ENCODE assay signal across 12 cellular contexts in genomic region chr20:53847843-53848185, GRCh38.
A peak's percentile ranks its signal among the peaks of the same experiment; 100 is the strongest.
DNase-seq lines count a peak whose midpoint lies in the region; ATAC-seq and TF ChIP-seq lines count a peak whose summit lies in the region.
"Had no signal": no experiment of that assay in that cellular context is flagged by ENCODE, and none has a peak within 500 bp of the region (broad histone marks: within the 10 kb centered on the region; RNA-seq: fewer than 3 reads in every experiment).

No MANE protein-coding gene starts in this region.

- H3F3A ChIP-seq in Loucy (ENCODE audit: low read depth): peaks cover 5% of the 10 kb centered on the region

- H3K9me3 Mint-ChIP-seq in activated CD8-positive, alpha-beta T cell treated with anti-CD3 and anti-CD28 coated beads for 36 hours: no peaks in the 10 kb centered on the region

- POLR2A ChIA-PET in activated CD8-positive, alpha-beta T cell treated with anti-CD3 and anti-CD28 coated beads for 36 hours (lab: Charles Lee): interaction anchor here (0.6 to 1.2 kb wide), 3 partner anchors 8 to 70 kb away, joined by 3 read pairs; no protein-coding TSS in a partner anchor

- H3K27ac Mint-ChIP-seq in activated CD8-positive, alpha-beta T cell treated with anti-CD3 and anti-CD28 coated beads for 36 hours: peak overlapping the region; percentile 82

- intact Hi-C loops in activated CD8-positive, alpha-beta T cell treated with anti-CD3 and anti-CD28 coated beads for 36 hours (cut with micrococcal nuclease): loop anchor here (10.0 kb wide), 1 partner anchor 47 kb away; no protein-coding TSS in a partner anchor

- H3K4me3 ChIP-seq in Loucy (ENCODE audit: low read length, poor library complexity, severe bottlenecking): peak overlapping the region; percentile 61
- H3K4me3 ChIP-seq: breast epithelium, ovary had no signal

- DNase-seq in activated CD8-positive, alpha-beta T cell treated with anti-CD3 and anti-CD28 coated beads for 36 hours: no peak
- peak; percentile 32 for DNase-seq in pons (ENCODE audit: low spot score)
- DNase-seq in NCI-H187 treated with DMSO at 0.1 percent for 48 hours (lab: John Stamatoyannopoulos, UW): no peak
- DNase-seq in GM13976 (ENCODE audit: low spot score): no peak
- no peak for DNase-seq in AG08396 (ENCODE audit: low spot score)
- DNase-seq: islet precursor cell, NCI-H187, ovary, SHP77 had no signal

- no peaks in the 10 kb centered on the region for H3K9me3 ChIP-seq in Loucy (ENCODE audit: insufficient read depth, low read depth, low read length)
- H3K9me3 ChIP-seq: breast epithelium, ovary had no signal

- no peaks in the 10 kb centered on the region for H3K79me2 ChIP-seq in Loucy (ENCODE audit: insufficient read depth, low read length)

- H3K27me3 ChIP-seq in Loucy (ENCODE audit: insufficient read depth, low read length, poor library complexity, severe bottlenecking): no peaks in the 10 kb centered on the region
- H3K27me3 ChIP-seq: breast epithelium, ovary had no signal

- CTCF ChIA-PET in activated CD8-positive, alpha-beta T cell treated with anti-CD3 and anti-CD28 coated beads for 36 hours (lab: Charles Lee): interaction anchor here (0.5 to 1.8 kb wide), 4 partner anchors 11 to 69 kb away, joined by 3 to 7 read pairs (median 4); no protein-coding TSS in a partner anchor

- no peaks in the 10 kb centered on the region for H3K27me3 Mint-ChIP-seq in activated CD8-positive, alpha-beta T cell treated with anti-CD3 and anti-CD28 coated beads for 36 hours

- no peaks in the 10 kb centered on the region for H3K36me3 Mint-ChIP-seq in activated CD8-positive, alpha-beta T cell treated with anti-CD3 and anti-CD28 coated beads for 36 hours (ENCODE audit: low read depth)

- in situ Hi-C loops in GM13976 (cut with MboI; ENCODE audit: low sequenced_read_pairs, unreplicated experiment): no loop called here

- H4K20me1 ChIP-seq in Loucy (ENCODE audit: insufficient read depth, low read length, poor library complexity, severe bottlenecking): no peaks in the 10 kb centered on the region

- peaks cover 66% of the 10 kb centered on the region for H3K4me1 Mint-ChIP-seq in activated CD8-positive, alpha-beta T cell treated with anti-CD3 and anti-CD28 coated beads for 36 hours (ENCODE audit: low read depth)

- H3K9me2 ChIP-seq in Loucy (replicated peaks; ENCODE audit: low read depth, low read length): no peaks in the 10 kb centered on the region

- H3K4me3 Mint-ChIP-seq in activated CD8-positive, alpha-beta T cell treated with anti-CD3 and anti-CD28 coated beads for 36 hours: peak overlapping the region; percentile 51

- no peaks in the 10 kb centered on the region for H3K36me3 ChIP-seq in Loucy (ENCODE audit: insufficient read depth, low read length)
- H3K36me3 ChIP-seq: breast epithelium, ovary had no signal

- peak overlapping the region; percentile 47 for H3K9ac ChIP-seq in Loucy (ENCODE audit: low read depth, low read length, poor library complexity, severe bottlenecking)

- peak overlapping the region; percentile 45 for H2AFZ ChIP-seq in Loucy (ENCODE audit: low read length)

- TF ChIP-seq CTCF in Loucy (conservative IDR thresholded peaks at IDR 0.05; ENCODE audit: low read length) (no peak), GM13976 (IDR thresholded peaks at IDR 0.05; ENCODE audit: borderline replicate concordance, control extremely low read depth, extremely low read depth, insufficient read depth, missing control alignments) (no peak)
- no peak for TF ChIP-seq CTCF in activated CD8-positive, alpha-beta T cell treated with anti-CD3 and anti-CD28 coated beads for 36 hours (IDR thresholded peaks at IDR 0.05)

- H3K4me2 ChIP-seq in Loucy (ENCODE audit: low read depth, low read length, poor library complexity, severe bottlenecking): peak overlapping the region; percentile 75

- ATAC-seq in GM18909 (IDR thresholded peaks at IDR 0.05; ENCODE audit: poor library complexity, unreplicated experiment): peak; percentile 17
- no peak for ATAC-seq in activated CD8-positive, alpha-beta T cell treated with anti-CD3 and anti-CD28 coated beads for 36 hours

- H3K4me1 ChIP-seq in Loucy (ENCODE audit: insufficient read depth, low read length, poor library complexity, severe bottlenecking): peaks cover 47% of the 10 kb centered on the region
- H3K4me1 ChIP-seq: breast epithelium had no signal
